28 cellular contexts compared by ENCODE assay signal in genomic region chr1:187836557-187836956, GRCh38.
"Had no signal": no experiment of that assay in that cellular context is flagged by ENCODE, and none has a peak within 500 bp of the region (broad histone marks: within the 10 kb centered on the region; RNA-seq: fewer than 3 reads in every experiment).

No MANE protein-coding gene starts in this region.

- H3K4me3 Mint-ChIP-seq: dendritic cell treated with granulocyte-macrophage colony-stimulating factor and Interleukin-4, amounts not matched to agents 40 ng/mL and 50 ng/mL, for 4 days; effector memory CD8-positive, alpha-beta T cell; endodermal cell; mesothelial cell of epicardium; naive B cell had no signal

- FAIRE-seq: endometrium, islet of Langerhans, keratinocyte had no signal

- H3K4me3 ChIP-seq: colonic mucosa, esophagus squamous epithelium, gastrocnemius medialis, heart right ventricle, left lung, lower lobe of right lung, mucosa of descending colon had no signal

- H3K27me3 ChIP-seq: colonic mucosa, esophagus squamous epithelium, gastrocnemius medialis, heart right ventricle, left lung had no signal

- H3K36me3 Mint-ChIP-seq: mesothelial cell of epicardium, naive B cell had no signal

- H3K4me1 ChIP-seq: colonic mucosa, esophagus squamous epithelium, gastrocnemius medialis, left lung, lower lobe of right lung had no signal

- H3K27me3 Mint-ChIP-seq: dendritic cell treated with granulocyte-macrophage colony-stimulating factor and Interleukin-4, amounts not matched to agents 40 ng/mL and 50 ng/mL, for 4 days; effector memory CD8-positive, alpha-beta T cell; naive B cell had no signal

- H3K36me3 ChIP-seq: colonic mucosa, esophagus squamous epithelium, gastrocnemius medialis, heart right ventricle, left lung, lower lobe of right lung had no signal

- H3K27ac Mint-ChIP-seq: dendritic cell treated with granulocyte-macrophage colony-stimulating factor and Interleukin-4, amounts not matched to agents 40 ng/mL and 50 ng/mL, for 4 days; effector memory CD8-positive, alpha-beta T cell; endodermal cell; mesothelial cell of epicardium; naive B cell had no signal

- H3K9me3 ChIP-seq: colonic mucosa, esophagus squamous epithelium, gastrocnemius medialis, lower lobe of right lung had no signal

- DNase-seq: colonic mucosa; cortex of kidney; effector CD8-positive, alpha-beta T cell; effector memory CD8-positive, alpha-beta T cell; endodermal cell; erythroblast; esophagus squamous epithelium; foreskin fibroblast; foreskin melanocyte; gastrocnemius medialis; glutamatergic neuron; head of caudate nucleus; heart right ventricle; hippocampal formation; left cardiac atrium; left lung; left ventricle myocardium superior; lower lobe of right lung; mesenchymal stem cell; mucosa of descending colon; naive B cell had no signal

- H3K27ac ChIP-seq: colonic mucosa, epithelial cell of prostate, esophagus squamous epithelium, gastrocnemius medialis, heart right ventricle, left lung, lower lobe of right lung had no signal

- H3K4me1 Mint-ChIP-seq: naive B cell had no signal

- ATAC-seq: effector memory CD8-positive, alpha-beta T cell; esophagus mucosa; gastrocnemius medialis; heart right ventricle; left cardiac atrium; left lung; left ventricle myocardium superior; lower lobe of right lung; mucosa of descending colon had no signal
